ENCODE assay signal across 2 cellular contexts in the genomic region with DNA sequence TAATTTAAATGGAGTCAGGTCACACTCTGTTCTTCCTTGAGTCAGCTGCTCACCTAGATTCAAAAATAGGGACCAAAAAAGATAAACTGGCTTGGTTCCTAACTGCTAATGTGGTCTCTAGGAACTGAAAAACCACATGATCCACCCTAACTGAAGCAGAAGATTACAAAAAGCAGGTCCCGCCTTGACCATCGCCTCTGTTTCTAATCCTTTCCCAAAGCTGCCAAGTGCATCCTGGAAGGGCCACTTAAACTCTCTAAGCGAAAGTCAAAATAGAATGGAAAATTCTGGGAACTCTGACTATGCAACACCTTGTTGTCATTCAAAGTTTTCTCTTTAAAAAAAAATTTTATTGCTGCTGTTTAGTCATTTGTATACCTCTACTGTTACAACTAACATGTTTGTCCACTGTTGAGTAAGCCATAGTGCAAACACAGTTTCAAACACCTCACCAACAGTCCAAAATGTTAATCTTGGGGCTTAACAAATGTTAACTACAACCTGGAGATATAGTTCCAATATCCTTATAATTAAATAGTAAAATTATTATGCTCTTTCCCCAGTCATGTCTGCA.
TF ChIP-seq lines count a peak whose summit lies in the region.

No MANE protein-coding gene starts in this region.

TF ChIP-seq in liver, 16 proteins besides CTCF, POLR2A, EP300 and RAD21:
- TF ChIP-seq NR2F2 (IDR thresholded peaks at IDR 0.05) (peak; percentile 5), HNF4A (conservative IDR thresholded peaks at IDR 0.05) (no peak)

TF ChIP-seq in HepG2, 621 proteins besides CTCF, POLR2A, EP300 and RAD21:
- TF ChIP-seq ZNF260 (CRISPR knock-in tag; IDR thresholded peaks at IDR 0.05; ENCODE audit: borderline replicate concordance, low read depth) = no peak
- TF ChIP-seq HDAC2 (CRISPR knock-in tag; IDR thresholded peaks at IDR 0.05) = no peak
